25 cellular contexts compared by ENCODE assay signal in genomic region chr7:151103973-151104372, GRCh38. TPM values are rescaled to one million over a fixed set of nuclear protein-coding genes. Genes with fewer than 3 reads are reported as not detected.
DNase-seq lines count a peak whose midpoint lies in the region; ATAC-seq and TF ChIP-seq lines count a peak whose summit lies in the region.
"Had no signal": no experiment of that assay in that cellular context is flagged by ENCODE, and none has a peak within 500 bp of the region (broad histone marks: within the 10 kb centered on the region; RNA-seq: fewer than 3 reads in every experiment).

No MANE protein-coding gene starts in this region.

- H3K9ac ChIP-seq in HUES64 (ENCODE audit: low read depth, low read length) = peak overlapping the region; percentile 42; the same call in 1 of the 2 replicates
- H3K9ac ChIP-seq: KMS-11 had no signal

- no peak for ATAC-seq in HG02588 (IDR thresholded peaks at IDR 0.05; ENCODE audit: unreplicated experiment)

- H3K27ac Mint-ChIP-seq in glutamatergic neuron (ENCODE audit: unreplicated experiment) (peak overlapping the region; percentile 1), osteocyte (ENCODE audit: unreplicated experiment) (peak overlapping the region; percentile 46), Calu3 (ENCODE audit: unreplicated experiment) (no peak overlapping the region)
- H3K27ac Mint-ChIP-seq: CD4-positive, alpha-beta T cell had no signal

- H3K4me1 Mint-ChIP-seq in glutamatergic neuron (ENCODE audit: low read depth, unreplicated experiment) (peaks cover 52% of the 10 kb centered on the region), osteocyte (ENCODE audit: unreplicated experiment) (peaks cover 41% of the 10 kb centered on the region), Calu3 (ENCODE audit: low read depth, unreplicated experiment) (no peaks in the 10 kb centered on the region)

- peak overlapping the region; percentile 85; the same call in 1 of the 2 replicates for H3K27ac ChIP-seq in HUES64 (ENCODE audit: low read depth, low read length)
- H3K27ac ChIP-seq: BLaER1 treated with 17β-estradiol and CSF1 and Interleukin-3, amounts not matched to agents 10 nM and 100 nM; KMS-11; SJSA1 had no signal

- H3K27me3 Mint-ChIP-seq in glutamatergic neuron (ENCODE audit: unreplicated experiment) = peaks cover 8% of the 10 kb centered on the region
- H3K27me3 Mint-ChIP-seq in osteocyte (ENCODE audit: unreplicated experiment) = no peaks in the 10 kb centered on the region
- no peaks in the 10 kb centered on the region for H3K27me3 Mint-ChIP-seq in Calu3 (ENCODE audit: unreplicated experiment)
- H3K27me3 Mint-ChIP-seq: CD4-positive, alpha-beta T cell had no signal

- H3K36me3 Mint-ChIP-seq in glutamatergic neuron (ENCODE audit: unreplicated experiment) = no peaks in the 10 kb centered on the region
- peaks cover 2% of the 10 kb centered on the region for H3K36me3 Mint-ChIP-seq in osteocyte (ENCODE audit: unreplicated experiment)
- peaks cover 11% of the 10 kb centered on the region for H3K36me3 Mint-ChIP-seq in Calu3 (ENCODE audit: insufficient read depth, unreplicated experiment)

- intact Hi-C loops in Calu3 (cut with micrococcal nuclease; ENCODE audit: unreplicated experiment) = no loop called here

- H3K36me3 ChIP-seq in H7 (replicated peaks; ENCODE audit: control insufficient read depth, insufficient read depth, low read length) = no peaks in the 10 kb centered on the region
- H3K36me3 ChIP-seq in HUES64 (ENCODE audit: insufficient read depth, low read length) = no peaks in the 10 kb centered on the region

- peak; percentile 55 for DNase-seq in H7
- DNase-seq in glutamatergic neuron = no peak
- DNase-seq in osteocyte (ENCODE audit: extremely low spot score, unreplicated experiment) = no peak
- DNase-seq in Calu3 = no peak
- DNase-seq in NCI-H1930 (lab: John Stamatoyannopoulos, UW) = no peak
- DNase-seq: CD4-positive, alpha-beta T cell; COR-L47; DMS 273 treated with DMSO at 0.1 percent for 48 hours; DMS79; EL; GF-D8; NCI-H1048; NCI-H1417; NCI-H1694; NCI-H2081; NCI-H2227 treated with DMSO at 0.1 percent for 48 hours; NCI-H526 treated with DMSO at 0.1 percent for 48 hours; Right ventricle myocardium superior; RPMI8226 had no signal

- H3K9me3 ChIP-seq in HUES64 (ENCODE audit: insufficient read depth, low read depth, low read length) = no peaks in the 10 kb centered on the region
- H3K9me3 ChIP-seq: BLaER1 treated with 17β-estradiol and CSF1 and Interleukin-3, amounts not matched to agents 10 nM and 100 nM; HAP-1; SJSA1 had no signal

- H3K9me3 Mint-ChIP-seq in glutamatergic neuron (ENCODE audit: unreplicated experiment) (peaks cover 11% of the 10 kb centered on the region), osteocyte (ENCODE audit: unreplicated experiment) (no peaks in the 10 kb centered on the region), Calu3 (ENCODE audit: low read depth, unreplicated experiment) (no peaks in the 10 kb centered on the region)
- H3K9me3 Mint-ChIP-seq: CD4-positive, alpha-beta T cell had no signal

- CTCF ChIA-PET in Calu3 (lab: Charles Lee) = no interaction called here

- no peak for TF ChIP-seq CTCF in glutamatergic neuron (IDR thresholded peaks at IDR 0.05; ENCODE audit: partially characterized antibody, unreplicated experiment)
- no peak for TF ChIP-seq CTCF in osteocyte (IDR thresholded peaks at IDR 0.05)
- no peak for TF ChIP-seq CTCF in Calu3 (IDR thresholded peaks at IDR 0.05; ENCODE audit: unreplicated experiment)

- WGBS in HUES64 = 79% methylated on average over 11 of the region's 12 CpGs

- H3K27me3 ChIP-seq in H7 (ENCODE audit: control insufficient read depth, insufficient read depth, low read length) (no peaks in the 10 kb centered on the region), HUES64 (ENCODE audit: insufficient read depth, low read length) (no peaks in the 10 kb centered on the region)
- H3K27me3 ChIP-seq: BLaER1 treated with 17β-estradiol and CSF1 and Interleukin-3, amounts not matched to agents 10 nM and 100 nM; SJSA1 had no signal

- no TSS peak for BruUV-seq in Calu3 (replicated peaks; lab: Mats Ljungman, UMichigan)

- no peak overlapping the region for H3K4me3 ChIP-seq in H7 (ENCODE audit: insufficient read depth, low read depth, low read length)
- peak overlapping the region; percentile 36; the same call in 1 of the 2 replicates for H3K4me3 ChIP-seq in HUES64 (ENCODE audit: low read length)
- H3K4me3 ChIP-seq: BLaER1 treated with 17β-estradiol and CSF1 and Interleukin-3, amounts not matched to agents 10 nM and 100 nM; HAP-1; SJSA1 had no signal

- H3K4me1 ChIP-seq in HUES64 (ENCODE audit: insufficient read depth, low read length) = peaks cover 21% of the 10 kb centered on the region

- H3K4me3 Mint-ChIP-seq in glutamatergic neuron (ENCODE audit: unreplicated experiment) = peak overlapping the region; percentile 10
- H3K4me3 Mint-ChIP-seq in osteocyte (ENCODE audit: unreplicated experiment) = no peak overlapping the region
- H3K4me3 Mint-ChIP-seq in Calu3 (ENCODE audit: low read depth, unreplicated experiment) = no peak overlapping the region
- H3K4me3 Mint-ChIP-seq: CD4-positive, alpha-beta T cell had no signal

RNA-seq across cellular contexts. Expression of gene AGAP3, which starts 17.7 kb away (rescaled TPM):
- total RNA-seq in H7 (2014; rRNA removed; shearing (Covaris generic)) = 63.3 and 76.0 TPM in 2 replicates
- 36.3 TPM for polyA plus RNA-seq in HUES64 (2013, experiment 1 of 2)
- 35.4 TPM for polyA plus RNA-seq in HUES64 (2013, experiment 2 of 2)
- total RNA-seq in glutamatergic neuron (ENCODE audit: unreplicated experiment) = 406 TPM
- 131 and 135 TPM in 2 replicates for total RNA-seq in osteocyte
- total RNA-seq in Calu3 (2022) = 67.4 and 73.4 TPM in 2 replicates

RNA-seq across cellular contexts. Expression of gene TMUB1, which starts 20.7 kb away (rescaled TPM):
- 67.4 and 73.4 TPM in 2 replicates for total RNA-seq in H7 (2014; rRNA removed; shearing (Covaris generic))
- polyA plus RNA-seq in HUES64 (2013, experiment 1 of 2) = 34.7 TPM
- 37.9 TPM for polyA plus RNA-seq in HUES64 (2013, experiment 2 of 2)
- total RNA-seq in glutamatergic neuron (ENCODE audit: unreplicated experiment) (45.7 TPM), osteocyte (26.1 and 30.0 TPM in 2 replicates), Calu3 (2022) (49.9 and 51.2 TPM in 2 replicates)

RNA-seq across cellular contexts. Expression of gene FASTK, which starts 23.4 kb away (rescaled TPM):
- total RNA-seq in H7 (2014; rRNA removed; shearing (Covaris generic)) = 58.4 and 86.3 TPM in 2 replicates
- polyA plus RNA-seq in HUES64 (2013, experiment 1 of 2) = 39.7 TPM
- 35.6 TPM for polyA plus RNA-seq in HUES64 (2013, experiment 2 of 2)
- total RNA-seq in glutamatergic neuron (ENCODE audit: unreplicated experiment) = 64.7 TPM
- 101 and 104 TPM in 2 replicates for total RNA-seq in osteocyte
- 113 and 121 TPM in 2 replicates for total RNA-seq in Calu3 (2022)

RNA-seq across cellular contexts. Expression of gene SLC4A2, which starts 44.6 kb away (rescaled TPM):
- total RNA-seq in H7 (2014; rRNA removed; shearing (Covaris generic)) = 85.7 and 105 TPM in 2 replicates
- 57.5 TPM for polyA plus RNA-seq in HUES64 (2013, experiment 1 of 2)
- polyA plus RNA-seq in HUES64 (2013, experiment 2 of 2) = 49.5 TPM
- 99.4 TPM for total RNA-seq in glutamatergic neuron (ENCODE audit: unreplicated experiment)
- 289 and 297 TPM in 2 replicates for total RNA-seq in osteocyte
- 194 and 209 TPM in 2 replicates for total RNA-seq in Calu3 (2022)

RNA-seq across cellular contexts. Expression of gene CDK5, which starts 46.3 kb away (rescaled TPM):
- total RNA-seq in H7 (2014; rRNA removed; shearing (Covaris generic)) = 24.3 and 36.9 TPM in 2 replicates
- 17.2 TPM for polyA plus RNA-seq in HUES64 (2013, experiment 1 of 2)
- polyA plus RNA-seq in HUES64 (2013, experiment 2 of 2) = 18.1 TPM
- 52.9 TPM for total RNA-seq in glutamatergic neuron (ENCODE audit: unreplicated experiment)
- total RNA-seq in osteocyte = 18.8 and 23.7 TPM in 2 replicates
- 23.5 and 24.6 TPM in 2 replicates for total RNA-seq in Calu3 (2022)
